ENCODE assay signal across 22 cellular contexts in the genomic region with DNA sequence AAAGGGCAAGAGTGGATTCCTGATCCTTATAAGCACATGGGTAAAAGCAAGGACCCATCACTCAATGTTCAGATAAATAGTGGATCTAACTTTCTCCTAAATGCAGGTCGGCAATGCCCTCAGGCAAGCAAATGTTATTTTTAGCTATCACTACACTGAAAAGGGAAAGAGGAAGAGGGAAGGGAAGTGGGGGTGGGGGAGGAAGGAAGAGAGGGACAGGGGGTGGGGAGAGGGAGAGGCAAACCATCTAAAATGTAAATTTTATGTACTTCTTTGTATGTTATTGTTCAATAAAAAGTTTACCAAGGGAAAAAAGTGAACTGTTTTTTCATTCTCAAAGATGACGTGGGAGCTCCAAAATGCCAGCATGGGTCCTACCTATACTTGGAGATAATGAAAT. TPM values are rescaled to one million over a fixed set of nuclear protein-coding genes. Genes with fewer than 3 reads are reported as not detected.
DNase-seq lines count a peak whose midpoint lies in the region; ATAC-seq and TF ChIP-seq lines count a peak whose summit lies in the region.
"Had no signal": no experiment of that assay in that cellular context is flagged by ENCODE, and none has a peak within 500 bp of the region (broad histone marks: within the 10 kb centered on the region; RNA-seq: fewer than 3 reads in every experiment).

No MANE protein-coding gene starts in this region.

- no peaks in the 10 kb centered on the region for H3K27me3 Mint-ChIP-seq in activated T-helper 17 cell treated with anti-CD3 and anti-CD28 coated beads, Interleukin-2, amount 50 U/mL, for 72 hours
- no peaks in the 10 kb centered on the region for H3K27me3 Mint-ChIP-seq in naive B cell

- no peaks in the 10 kb centered on the region for H4K20me1 ChIP-seq in DOHH2 (ENCODE audit: control insufficient read depth, insufficient read depth, low read depth, low read length)

- H3K27me3 ChIP-seq in DOHH2 (ENCODE audit: control insufficient read depth, low read length) (no peaks in the 10 kb centered on the region), neuronal stem cell (ENCODE audit: control insufficient read depth in 3 of 3, insufficient read depth in 3 of 3, low read depth in 1 of 3, low read length in 3 of 3) (no peaks in the 10 kb centered on the region)
- H3K27me3 ChIP-seq: BE2C, foreskin keratinocyte had no signal

- H3K27ac ChIP-seq in DOHH2 (ENCODE audit: low read depth, low read length) (no peak overlapping the region), neuronal stem cell (replicated peaks; ENCODE audit: low read length) (no peak overlapping the region)
- H3K27ac ChIP-seq: coronary artery, foreskin keratinocyte, RWPE1, skin epidermis had no signal

- H3K36me3 ChIP-seq in DOHH2 (ENCODE audit: control insufficient read depth, low read length) (no peaks in the 10 kb centered on the region), neuronal stem cell (replicated peaks in 1 of 2; ENCODE audit: control insufficient read depth in 2 of 2, insufficient read depth in 2 of 2, low read length in 2 of 2) (no peaks in the 10 kb centered on the region)
- H3K36me3 ChIP-seq: BE2C had no signal

- H3K4ac ChIP-seq in neuronal stem cell (ENCODE audit: low read length) = no peak overlapping the region

- no peak overlapping the region for H2AK5ac ChIP-seq in neuronal stem cell (ENCODE audit: low read depth, low read length)

- no peak overlapping the region for H4K8ac ChIP-seq in neuronal stem cell (ENCODE audit: low read depth, low read length)

- no peak overlapping the region for H2BK5ac ChIP-seq in neuronal stem cell (ENCODE audit: low read length)

- H2BK15ac ChIP-seq in neuronal stem cell (ENCODE audit: low read length) = no peak overlapping the region

- H3K4me3 ChIP-seq in DOHH2 (ENCODE audit: low read length) = no peak overlapping the region
- no peak overlapping the region for H3K4me3 ChIP-seq in neuronal stem cell (ENCODE audit: low read length in 2 of 2)
- H3K4me3 ChIP-seq: coronary artery, GM12878, skin epidermis had no signal

- no peak overlapping the region for H4K91ac ChIP-seq in neuronal stem cell (ENCODE audit: low read depth, low read length, poor library complexity)

- no peak overlapping the region for H2AFZ ChIP-seq in neuronal stem cell (ENCODE audit: low read length)

- peak overlapping the region; percentile 23 for H3K4me3 Mint-ChIP-seq in activated T-helper 17 cell treated with anti-CD3 and anti-CD28 coated beads, Interleukin-2, amount 50 U/mL, for 72 hours
- peak overlapping the region in 6 of 8 donors; percentile 23 to 76 (median 61) for H3K4me3 Mint-ChIP-seq in naive B cell
- H3K4me3 Mint-ChIP-seq: HFFc6 had no signal

- H3K36me3 Mint-ChIP-seq in activated T-helper 17 cell treated with anti-CD3 and anti-CD28 coated beads, Interleukin-2, amount 50 U/mL, for 72 hours (ENCODE audit: low read depth) = no peaks in the 10 kb centered on the region
- peaks cover 8 to 9% of the 10 kb centered on the region in 2 donors for H3K36me3 Mint-ChIP-seq in naive B cell

- H2BK120ac ChIP-seq in neuronal stem cell (ENCODE audit: low read depth, low read length) = no peak overlapping the region

- peak; percentile 16 to 40 for DNase-seq in Kasumi-1 (lab: John Stamatoyannopoulos, UW)
- no peak for DNase-seq in naive B cell
- DNase-seq in neuronal stem cell (ENCODE audit: low spot score) = no peak
- DNase-seq in NCI-H748 treated with DMSO at 0.1 percent for 48 hours (lab: John Stamatoyannopoulos, UW) = no peak
- DNase-seq: activated CD4-positive, alpha-beta T cell treated with anti-CD3 and anti-CD28 coated beads, Interleukin-2, amount 50 U/mL, for 1 hour; activated CD8-positive, alpha-beta memory T cell treated with anti-CD3 and anti-CD28 coated beads, Interleukin-2, amount 50 U/mL, for 48 hours; activated naive CD4-positive, alpha-beta T cell; BE2C; GF-D8; HFFc6; left colon; NCI-H1436; stimulated activated CD4-positive, alpha-beta T cell treated with anti-CD3 and anti-CD28 coated beads, Interleukin-4, amount 100 ng/mL, for 24 hours; substantia nigra had no signal

- no peak overlapping the region for H2BK12ac ChIP-seq in neuronal stem cell (ENCODE audit: low read length)

- peak overlapping the region; percentile 34 for H3K27ac Mint-ChIP-seq in activated T-helper 17 cell treated with anti-CD3 and anti-CD28 coated beads, Interleukin-2, amount 50 U/mL, for 72 hours
- H3K27ac Mint-ChIP-seq in naive B cell = peak overlapping the region in 2 of 6 donors; percentile 10 to 39
- H3K27ac Mint-ChIP-seq: HFFc6 had no signal

- H3K4me1 Mint-ChIP-seq in activated T-helper 17 cell treated with anti-CD3 and anti-CD28 coated beads, Interleukin-2, amount 50 U/mL, for 72 hours = peaks cover 36% of the 10 kb centered on the region
- H3K4me1 Mint-ChIP-seq in naive B cell = peaks cover 57 to 81% (median 64%) of the 10 kb centered on the region in 3 donors

- no peaks in the 10 kb centered on the region for H3F3A ChIP-seq in DOHH2 (ENCODE audit: control insufficient read depth, insufficient read depth)

- peaks cover 88% of the 10 kb centered on the region for H3K79me2 ChIP-seq in DOHH2 (ENCODE audit: control insufficient read depth, low read length)

- peaks cover 2% of the 10 kb centered on the region for H3K79me1 ChIP-seq in neuronal stem cell (ENCODE audit: low read depth, low read length)

- no peaks in the 10 kb centered on the region for H3K9me2 ChIP-seq in DOHH2 (replicated peaks; ENCODE audit: control insufficient read depth, low read length)

- no peak overlapping the region for H3K18ac ChIP-seq in neuronal stem cell (ENCODE audit: low read length)

- H3K4me1 ChIP-seq in DOHH2 (ENCODE audit: control insufficient read depth, low read length) (peaks cover 27% of the 10 kb centered on the region), neuronal stem cell (ENCODE audit: control insufficient read depth in 2 of 2, insufficient read depth in 1 of 2, low read depth in 1 of 2, low read length in 2 of 2) (peaks cover 0 to 8% of the 10 kb centered on the region in 2 donors)
- H3K4me1 ChIP-seq: foreskin keratinocyte had no signal

- WGBS in neuronal stem cell (ENCODE audit: extremely low coverage in 2 of 2, insufficient read length in 2 of 2, insufficient replicate concordance in 1 of 2), 2 donors = no CpG with 5 or more reads among the region's 2 CpGs

- H3K9me3 ChIP-seq in DOHH2 (ENCODE audit: control insufficient read depth, insufficient read depth, low read length) (peaks cover 10% of the 10 kb centered on the region; the same call in 1 of the 2 replicates), neuronal stem cell (replicated peaks in 1 of 2; ENCODE audit: control insufficient read depth in 2 of 2, insufficient read depth in 1 of 2, low read depth in 1 of 2, low read length in 2 of 2) (peaks cover 5 to 12% of the 10 kb centered on the region in 2 donors)
- H3K9me3 ChIP-seq: BE2C had no signal

- H3K14ac ChIP-seq in neuronal stem cell (ENCODE audit: low read length) = no peak overlapping the region

- H3K23ac ChIP-seq in neuronal stem cell (ENCODE audit: low read depth, low read length, poor library complexity) = no peak overlapping the region

- no peaks in the 10 kb centered on the region for H3K9me3 Mint-ChIP-seq in activated T-helper 17 cell treated with anti-CD3 and anti-CD28 coated beads, Interleukin-2, amount 50 U/mL, for 72 hours
- peaks cover 5 to 20% (median 13%) of the 10 kb centered on the region in 7 donors for H3K9me3 Mint-ChIP-seq in naive B cell
- H3K9me3 Mint-ChIP-seq: HFFc6 had no signal

- no peak overlapping the region for H3K9ac ChIP-seq in neuronal stem cell (ENCODE audit: low read depth, low read length, poor library complexity)

- ATAC-seq in activated T-helper 17 cell treated with anti-CD3 and anti-CD28 coated beads, Interleukin-2, amount 50 U/mL, for 72 hours (replicated peaks) = no peak
- ATAC-seq in naive B cell (ENCODE audit: low read depth in 2 of 2) = no peak
- ATAC-seq in HG02973 (IDR thresholded peaks at IDR 0.05; ENCODE audit: unreplicated experiment) = no peak
- ATAC-seq: foreskin keratinocyte, GM12878, left colon had no signal

- no peak for TF ChIP-seq CTCF in DOHH2 (IDR thresholded peaks at IDR 0.05; ENCODE audit: low read depth, low read length, poor library complexity, severe bottlenecking)

- 0 out of 2 replicates have a peak overlapping the region, but pooled peaks have one; percentile 1 for H3K4me2 ChIP-seq in DOHH2 (ENCODE audit: low read length)
- no peak overlapping the region for H3K4me2 ChIP-seq in neuronal stem cell (ENCODE audit: insufficient read depth, low read length, poor library complexity, severe bottlenecking)

RNA-seq across cellular contexts. Expression of gene CHD6, which starts 44.2 kb away (rescaled TPM):
- total RNA-seq in activated T-helper 17 cell treated with anti-CD3 and anti-CD28 coated beads, Interleukin-2, amount 50 U/mL, for 72 hours = 10 to 100 TPM; 16.5 to 21.4 TPM
- 10 to 100 TPM; 30.5 to 82.8 (median 51.9) TPM for polyA plus RNA-seq in naive B cell (ENCODE audit: low read depth in 6 of 6)
- 47.7 TPM for polyA plus RNA-seq in neuronal stem cell (2013, experiment 1 of 2)
- polyA plus RNA-seq in neuronal stem cell (2013, experiment 2 of 2) = 51.3 TPM

Comparison
In these comparisons a context has a peak if more than half of its experiments do, and no peak if none do; other contexts are left out.
1. DNase-seq: peak in Kasumi-1 (2 of 2); none in naive B cell (single experiment), neuronal stem cell (single experiment) and NCI-H748 treated with DMSO at 0.1 percent for 48 hours (single experiment).